Comparison of ENCODE assay signal across 9 cellular contexts in genomic region chr3:42613462-42613861, GRCh38. TPM values are rescaled to one million over a fixed set of nuclear protein-coding genes. Genes with fewer than 3 reads are reported as not detected.
DNase-seq lines count a peak whose midpoint lies in the region; ATAC-seq, FAIRE-seq and TF ChIP-seq lines count a peak whose summit lies in the region.
"Had no signal": no experiment of that assay in that cellular context is flagged by ENCODE, and none has a peak within 500 bp of the region (broad histone marks: within the 10 kb centered on the region; RNA-seq: fewer than 3 reads in every experiment).

No MANE protein-coding gene starts in this region.

- ATAC-seq in WTC11 (peak; percentile 39; the same call in 1 of the 2 replicates), left lung (no peak), HG02798 (IDR thresholded peaks at IDR 0.05; ENCODE audit: poor library complexity, unreplicated experiment) (no peak), GM18909 (IDR thresholded peaks at IDR 0.05; ENCODE audit: poor library complexity, unreplicated experiment) (no peak)

- H3K27me3 ChIP-seq in A673 (replicated peaks; ENCODE audit: insufficient read depth, low read depth, low read length, poor library complexity) (no peaks in the 10 kb centered on the region), left lung (no peaks in the 10 kb centered on the region)

- no peaks in the 10 kb centered on the region for H3K9me3 Mint-ChIP-seq in WTC11

- CTCF ChIA-PET in A673 (lab: Charles Lee) = no interaction called here
- CTCF ChIA-PET in WTC11 (lab: Charles Lee) = interaction anchor here (0.6 to 2.1 kb wide), 15 partner anchors 10 to 142 kb away, joined by 3 to 17 read pairs (median 4); partner anchors contain the start of genes NKTR, SEC22C and SS18L2

- intact Hi-C loops in A673 (cut with micrococcal nuclease; ENCODE audit: unreplicated experiment) = no loop called here
- intact Hi-C loops in left lung (cut with DNase I) = no loop called here

- FAIRE-seq in GM12891 (lab: Jason Lieb, UNC) = peak; percentile 64

- no peak for TF ChIP-seq POLR2A in GM12891 (IDR thresholded peaks at IDR 0.05; ENCODE audit: low read depth, low read length)

- no peaks in the 10 kb centered on the region for H3K36me3 ChIP-seq in A673 (ENCODE audit: insufficient read depth, low read length, poor library complexity, severe bottlenecking)
- peaks cover 0 to 18% of the 10 kb centered on the region in 2 donors for H3K36me3 ChIP-seq in left lung

- no peaks in the 10 kb centered on the region for H3K9me3 ChIP-seq in A673 (ENCODE audit: low read depth, low read length, poor library complexity, severe bottlenecking)
- H3K9me3 ChIP-seq in left lung = no peaks in the 10 kb centered on the region

- H3K4me3 Mint-ChIP-seq in WTC11 = no peak overlapping the region

- no TSS peak for BruUV-seq in A673 (replicated peaks; lab: Mats Ljungman, UMichigan)

- TF ChIP-seq CTCF in A673 (conservative IDR thresholded peaks at IDR 0.05; ENCODE audit: low read depth, low read length) = peak; percentile 40
- 0 out of 2 replicates have a peak, but pooled peaks have one; percentile 15 for TF ChIP-seq CTCF in WTC11 (IDR thresholded peaks at IDR 0.05)
- TF ChIP-seq CTCF in left lung (IDR thresholded peaks at IDR 0.05) = peak; percentile 33 to 50

- H3K27ac Mint-ChIP-seq in WTC11 = peak overlapping the region; percentile 1; the same call in 1 of the 2 replicates

- peaks cover 12% of the 10 kb centered on the region for H3K36me3 Mint-ChIP-seq in WTC11

- peaks cover 18% of the 10 kb centered on the region for H3K4me1 Mint-ChIP-seq in WTC11

- H3K4me1 ChIP-seq in A673 (ENCODE audit: insufficient read depth, low read length, poor library complexity, severe bottlenecking) (peaks cover 7% of the 10 kb centered on the region), left lung (peaks cover 3 to 37% of the 10 kb centered on the region in 2 donors)

- H3K4me3 ChIP-seq in A673 (ENCODE audit: low read depth, low read length, poor library complexity, severe bottlenecking) (no peak overlapping the region), left lung (no peak overlapping the region)

- POLR2A ChIA-PET in A673 (lab: Charles Lee; ENCODE audit: low non-redundant PET) (no interaction called here), WTC11 (lab: Charles Lee) (interaction anchor here (1.0 kb wide), 1 partner anchor 13 kb away, joined by 3 read pairs; the partner anchor contains the start of gene NKTR)

- H3K27me3 Mint-ChIP-seq in WTC11 (ENCODE audit: low read depth) = no peaks in the 10 kb centered on the region

- DNase-seq in A673 (ENCODE audit: low spot score) (no peak), GM12891 (ENCODE audit: insufficient read length, low spot score) (no peak), WTC11 (ENCODE audit: low spot score) (no peak), left lung (no peak), mucosa of gallbladder (ENCODE audit: low spot score) (no peak)
- DNase-seq in NK-92 treated with Interleukin-12 subunit alpha and Interleukin-12 subunit beta, amount 100 ng/mL, for 24 hours (lab: John Stamatoyannopoulos, UW) = no peak
- DNase-seq: NCI-H1092 had no signal

- H3K27ac ChIP-seq in A673 (ENCODE audit: low read depth, low read length, poor library complexity, severe bottlenecking) (no peak overlapping the region), left lung (no peak overlapping the region)

TF ChIP-seq in GM12891, 5 proteins besides CTCF, POLR2A, EP300 and RAD21:
- TF ChIP-seq TAF1 (IDR thresholded peaks at IDR 0.05; ENCODE audit: low read depth, low read length) (no peak), POLR2AphosphoS5 (IDR thresholded peaks at IDR 0.05; ENCODE audit: low read depth, low read length) (no peak), PAX5 (IDR thresholded peaks at IDR 0.05; ENCODE audit: insufficient read depth, low read length, severe bottlenecking) (no peak), SPI1 (IDR thresholded peaks at IDR 0.05; ENCODE audit: low read depth, low read length) (no peak), POU2F2 (IDR thresholded peaks at IDR 0.05; ENCODE audit: low read depth, low read length) (no peak)
TF ChIP-seq in GM12891: peak in this region for 0.

TF ChIP-seq in WTC11, 78 proteins besides CTCF, POLR2A, EP300 and RAD21:
- no peak for TF ChIP-seq RORB (CRISPR knock-in tag; IDR thresholded peaks at IDR 0.05)
- TF ChIP-seq ZNF219 (CRISPR knock-in tag; IDR thresholded peaks at IDR 0.05; ENCODE audit: borderline replicate concordance) = no peak
- TF ChIP-seq ZNF121 (CRISPR knock-in tag; IDR thresholded peaks at IDR 0.05) = no peak
- TF ChIP-seq ZNF532 (CRISPR knock-in tag; IDR thresholded peaks at IDR 0.05; ENCODE audit: borderline replicate concordance) = no peak
- no peak for TF ChIP-seq ELF4 (CRISPR knock-in tag; IDR thresholded peaks at IDR 0.05; ENCODE audit: low read depth)
- TF ChIP-seq ATF6 (CRISPR knock-in tag; IDR thresholded peaks at IDR 0.05) = no peak
- no peak for TF ChIP-seq GABPB1 (CRISPR knock-in tag; IDR thresholded peaks at IDR 0.05)

RNA-seq across cellular contexts. Expression of gene NKTR, which starts 13.0 kb away (rescaled TPM):
- total RNA-seq in A673 (2021) (44.8 and 53.1 TPM in 2 replicates), WTC11 (2021) (76.4 to 89.3 TPM (median 82.3 TPM) in 3 replicates), left lung (10 to 100 TPM; 53.7 to 66.2 TPM), mucosa of gallbladder (55.5 TPM)
- polyA plus RNA-seq in GM12891 (2012; ENCODE audit: low read depth, missing spikeins) = 27.9 TPM

RNA-seq across cellular contexts. Expression of gene SS18L2, which starts 22.8 kb away (rescaled TPM):
- total RNA-seq in A673 (2021) (13.5 and 14.9 TPM in 2 replicates), WTC11 (2021) (52.9 to 65.0 TPM (median 62.6 TPM) in 3 replicates), left lung (10 to 100 TPM; 20.3 to 24.2 TPM), mucosa of gallbladder (20.3 TPM)
- 87.3 TPM for polyA plus RNA-seq in GM12891 (2012; ENCODE audit: low read depth, missing spikeins)

RNA-seq across cellular contexts. Expression of gene SEC22C, which starts 31.7 kb away (rescaled TPM):
- 28.9 and 29.5 TPM in 2 replicates for total RNA-seq in A673 (2021)
- 18.5 TPM for polyA plus RNA-seq in GM12891 (2012; ENCODE audit: low read depth, missing spikeins)
- 35.2 to 37.0 TPM (median 37.0 TPM) in 3 replicates for total RNA-seq in WTC11 (2021)
- 10 to 100 TPM; 48.9 to 55.2 TPM for total RNA-seq in left lung
- 37.0 TPM for total RNA-seq in mucosa of gallbladder

RNA-seq across cellular contexts. Expression of gene ZBTB47, which starts 40.0 kb away (rescaled TPM):
- 4.4 and 4.5 TPM in 2 replicates for total RNA-seq in A673 (2021)
- polyA plus RNA-seq in GM12891 (2012; ENCODE audit: low read depth, missing spikeins) = 0.22 TPM
- 5.2 to 5.9 TPM (median 5.6 TPM) in 3 replicates for total RNA-seq in WTC11 (2021)
- 10 to 100 TPM; 18.3 to 34.9 TPM for total RNA-seq in left lung
- total RNA-seq in mucosa of gallbladder = 41.2 TPM
